In the genomic region with DNA sequence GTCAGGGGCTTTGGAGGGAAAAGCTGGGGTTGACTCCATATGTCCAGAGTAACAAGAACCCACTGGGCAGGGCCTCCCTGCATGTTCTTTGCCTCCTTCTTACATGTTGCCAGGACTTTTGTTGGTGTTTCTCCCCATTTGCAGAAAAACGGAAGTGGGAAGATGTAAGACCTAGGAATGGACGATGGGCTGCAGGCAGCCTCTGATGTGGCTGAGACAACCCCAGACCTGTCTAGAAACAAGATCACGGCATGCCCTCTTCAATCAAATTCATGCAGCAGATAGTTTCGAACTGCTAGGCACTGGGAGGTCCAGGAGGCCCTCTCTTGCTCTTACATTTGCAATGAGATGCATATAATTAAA, we compare ENCODE assay signal across 25 cellular contexts. TPM values are rescaled to one million over a fixed set of nuclear protein-coding genes. Genes with fewer than 3 reads are reported as not detected.
"Had no signal": no experiment of that assay in that cellular context is flagged by ENCODE, and none has a peak within 500 bp of the region (broad histone marks: within the 10 kb centered on the region; RNA-seq: fewer than 3 reads in every experiment).

No MANE protein-coding gene starts in this region.

- H3K4me1 Mint-ChIP-seq: activated T-helper 17 cell treated with anti-CD3 and anti-CD28 coated beads, Interleukin-2, amount 50 U/mL, for 72 hours; central memory CD8-positive, alpha-beta T cell had no signal

- H3K4me3 ChIP-seq: ascending aorta, gastrocnemius medialis, neural progenitor cell, uterus had no signal

- H3K27ac Mint-ChIP-seq: activated CD8-positive, alpha-beta T cell treated with anti-CD3 and anti-CD28 coated beads, Interleukin-2, amount 10 ng/mL, durations not matched to agents 7 days and 5 days; activated naive CD4-positive, alpha-beta T cell treated with anti-CD3 and anti-CD28 coated beads, Interleukin-2, amount 50 U/mL, for 72 hours; activated T-cell treated with anti-CD3 and anti-CD28 coated beads, Interleukin-2, amount 50 U/mL, for 24 hours; activated T-helper 17 cell treated with anti-CD3 and anti-CD28 coated beads, Interleukin-2, amount 50 U/mL, for 72 hours; neural progenitor cell; stimulated activated naive B cell treated with anti-CD40 and anti-IgM and Interleukin-4, amounts not matched to agents 10 μg/mL and 1 μg/mL and 100 μg/mL, for 72 hours; T-helper 1 cell treated with Interleukin-12 subunit alpha and Interleukin-12 subunit beta and Interleukin-4 antibody, amounts not matched to agents 30 μg/mL and 1 μg/mL, for 36 hours had no signal

- ATAC-seq: activated CD8-positive, alpha-beta T cell treated with anti-CD3 and anti-CD28 coated beads, Interleukin-2, amount 10 ng/mL, durations not matched to agents 7 days and 5 days; activated naive CD4-positive, alpha-beta T cell treated with anti-CD3 and anti-CD28 coated beads, Interleukin-2, amount 50 U/mL, for 72 hours; activated T-helper 17 cell treated with anti-CD3 and anti-CD28 coated beads, Interleukin-2, amount 50 U/mL, for 72 hours; gastrocnemius medialis; left cardiac atrium; stimulated activated naive B cell treated with anti-CD40 and anti-IgM and Interleukin-4, amounts not matched to agents 10 μg/mL and 1 μg/mL and 100 μg/mL, for 72 hours had no signal

- H3K9me3 Mint-ChIP-seq: activated naive CD4-positive, alpha-beta T cell treated with anti-CD3 and anti-CD28 coated beads, Interleukin-2, amount 50 U/mL, for 72 hours; activated T-cell treated with anti-CD3 and anti-CD28 coated beads, Interleukin-2, amount 50 U/mL, for 24 hours; activated T-helper 17 cell treated with anti-CD3 and anti-CD28 coated beads, Interleukin-2, amount 50 U/mL, for 72 hours; central memory CD8-positive, alpha-beta T cell; neural progenitor cell; stimulated activated naive B cell treated with anti-CD40 and anti-IgM and Interleukin-4, amounts not matched to agents 10 μg/mL and 1 μg/mL and 100 μg/mL, for 72 hours; T-helper 1 cell treated with Interleukin-12 subunit alpha and Interleukin-12 subunit beta and Interleukin-4 antibody, amounts not matched to agents 30 μg/mL and 1 μg/mL, for 36 hours had no signal

- FAIRE-seq: colon, islet of Langerhans had no signal

- H3K9me3 ChIP-seq: ascending aorta, gastrocnemius medialis, uterus had no signal

- H3K4me2 ChIP-seq: neural progenitor cell had no signal

- DNase-seq: activated CD4-positive, alpha-beta T cell treated with anti-CD3 and anti-CD28 coated beads for 1 hour; activated CD4-positive, alpha-beta T cell treated with anti-CD3 and anti-CD28 coated beads, Interleukin-2, amount 50 U/mL, for 1 hour; activated CD8-positive, alpha-beta T cell treated with anti-CD3 and anti-CD28 coated beads, Interleukin-2, amount 10 ng/mL, durations not matched to agents 7 days and 5 days; activated T-cell treated with anti-CD3 and anti-CD28 coated beads, Interleukin-2, amount 50 U/mL, for 24 hours; effector memory CD4-positive, alpha-beta T cell; gastrocnemius medialis; mesenchymal stem cell; stimulated activated CD4-positive, alpha-beta T cell treated with anti-CD3 and anti-CD28 coated beads, Interleukin-2, amount 100 ng/mL, for 48 hours; stimulated activated CD8-positive, alpha-beta memory T cell treated with anti-CD3 and anti-CD28 coated beads, Interleukin-4, amount 100 ng/mL, for 48 hours; stimulated activated naive B cell treated with anti-CD40 and anti-IgM and Interleukin-4, amounts not matched to agents 10 μg/mL and 1 μg/mL and 100 μg/mL, for 72 hours; T1000; trophoblast cell; uterus had no signal

- H3K4me3 Mint-ChIP-seq: activated CD8-positive, alpha-beta T cell treated with anti-CD3 and anti-CD28 coated beads, Interleukin-2, amount 10 ng/mL, durations not matched to agents 7 days and 5 days; activated T-cell treated with anti-CD3 and anti-CD28 coated beads, Interleukin-2, amount 50 U/mL, for 24 hours; activated T-helper 17 cell treated with anti-CD3 and anti-CD28 coated beads, Interleukin-2, amount 50 U/mL, for 72 hours; central memory CD8-positive, alpha-beta T cell; neural progenitor cell; stimulated activated naive B cell treated with anti-CD40 and anti-IgM and Interleukin-4, amounts not matched to agents 10 μg/mL and 1 μg/mL and 100 μg/mL, for 72 hours; T-helper 1 cell treated with Interleukin-12 subunit alpha and Interleukin-12 subunit beta and Interleukin-4 antibody, amounts not matched to agents 30 μg/mL and 1 μg/mL, for 36 hours had no signal

- H3K36me3 Mint-ChIP-seq: activated naive CD4-positive, alpha-beta T cell treated with anti-CD3 and anti-CD28 coated beads, Interleukin-2, amount 50 U/mL, for 72 hours; neural progenitor cell; stimulated activated naive B cell treated with anti-CD40 and anti-IgM and Interleukin-4, amounts not matched to agents 10 μg/mL and 1 μg/mL and 100 μg/mL, for 72 hours had no signal

- H3K9ac ChIP-seq: neural progenitor cell had no signal

- H3K36me3 ChIP-seq: ascending aorta, gastrocnemius medialis, neural progenitor cell, uterus had no signal

- H2AFZ ChIP-seq: neural progenitor cell had no signal

- H3K27me3 ChIP-seq: ascending aorta, uterus had no signal

- H3K27ac ChIP-seq: ascending aorta, gastrocnemius medialis, neural progenitor cell, uterus had no signal

RNA-seq across cellular contexts. Expression of gene FAM43B, which starts 3.4 kb away (rescaled TPM):
- total RNA-seq: activated CD8-positive, alpha-beta T cell treated with anti-CD3 and anti-CD28 coated beads, Interleukin-2, amount 10 ng/mL, durations not matched to agents 7 days and 5 days; activated naive CD4-positive, alpha-beta T cell treated with anti-CD3 and anti-CD28 coated beads, Interleukin-2, amount 50 U/mL, for 72 hours; activated T-helper 17 cell treated with anti-CD3 and anti-CD28 coated beads, Interleukin-2, amount 50 U/mL, for 72 hours; dermis microvascular lymphatic vessel endothelial cell; mononuclear cell had no signal

RNA-seq across cellular contexts. Expression of gene CDA, which starts 33.2 kb away (rescaled TPM):
- total RNA-seq: activated CD8-positive, alpha-beta T cell treated with anti-CD3 and anti-CD28 coated beads, Interleukin-2, amount 10 ng/mL, durations not matched to agents 7 days and 5 days; activated naive CD4-positive, alpha-beta T cell treated with anti-CD3 and anti-CD28 coated beads, Interleukin-2, amount 50 U/mL, for 72 hours; activated T-helper 17 cell treated with anti-CD3 and anti-CD28 coated beads, Interleukin-2, amount 50 U/mL, for 72 hours; temporal lobe had no signal
